15 cellular contexts compared by ENCODE assay signal in the genomic region with DNA sequence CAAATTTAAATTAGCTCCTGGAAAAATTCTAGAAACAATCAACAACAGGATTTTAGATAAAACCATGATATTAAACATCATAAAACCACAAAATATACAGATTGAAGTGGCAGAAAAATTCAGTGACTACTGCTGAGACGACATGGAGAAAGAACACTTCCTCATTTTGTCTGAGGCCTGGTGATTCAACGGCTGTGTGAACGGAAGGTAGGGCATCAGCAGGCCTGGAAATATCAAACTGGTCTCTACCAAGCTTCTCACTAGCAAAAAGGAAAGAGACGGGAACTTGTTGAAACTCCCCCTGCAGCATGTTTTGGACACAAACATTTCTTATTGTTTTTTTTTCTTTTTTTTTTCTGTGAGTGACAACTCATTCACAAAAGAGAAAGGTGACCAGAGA. TPM values are rescaled to one million over a fixed set of nuclear protein-coding genes. Genes with fewer than 3 reads are reported as not detected.
A peak's percentile ranks its signal among the peaks of the same experiment; 100 is the strongest.
DNase-seq lines count a peak whose midpoint lies in the region; ATAC-seq, FAIRE-seq and TF ChIP-seq lines count a peak whose summit lies in the region.
"Had no signal": no experiment of that assay in that cellular context is flagged by ENCODE, and none has a peak within 500 bp of the region (broad histone marks: within the 10 kb centered on the region; RNA-seq: fewer than 3 reads in every experiment).

No MANE protein-coding gene starts in this region.

- in situ Hi-C loops in G401 (cut with HindIII; ENCODE audit: low sequenced_read_pairs), result no loop called here
- in situ Hi-C loops in HepG2 (cut with HindIII; ENCODE audit: extremely low pct_ligation_motif_present, low pct_unique_long_range_greater_than_20kb), result no loop called here

- CTCF ChIA-PET in HepG2 (lab: Yijun Ruan, JAX; ENCODE audit: low intra/inter-chr PET ratio, low total read pairs), result no interaction called here

- peak overlapping the region; percentile 13 to 79 (median 39); a peak in 14 of 22 replicates for H3K4me2 ChIP-seq in BLaER1 treated with 17β-estradiol and CSF1 and Interleukin-3, amounts not matched to agents 10 nM and 100 nM
- H3K4me2 ChIP-seq in SU-DHL-6 (ENCODE audit: low read depth, low read length, poor library complexity, severe bottlenecking) (no peak overlapping the region), HepG2 (ENCODE audit: low read depth, low read length) (no peak overlapping the region)

- no peaks in the 10 kb centered on the region for H3K9me3 ChIP-seq in BLaER1 treated with 17β-estradiol and CSF1 and Interleukin-3, amounts not matched to agents 10 nM and 100 nM (replicated peaks in 1 of 11)
- H3K9me3 ChIP-seq in SU-DHL-6 (ENCODE audit: insufficient read depth, low read length) (no peaks in the 10 kb centered on the region), HepG2 (ENCODE audit: low read length) (no peaks in the 10 kb centered on the region)
- H3K9me3 ChIP-seq: MG63 had no signal

- BruUV-seq in HepG2 (replicated peaks; lab: Mats Ljungman, UMichigan), result no TSS peak

- no peaks in the 10 kb centered on the region for H3K79me2 ChIP-seq in SU-DHL-6 (ENCODE audit: insufficient read depth, low read length)
- H3K79me2 ChIP-seq in HepG2 (ENCODE audit: insufficient read depth, low read length), result no peaks in the 10 kb centered on the region

- H3F3A ChIP-seq in SU-DHL-6 (ENCODE audit: insufficient read depth), result no peaks in the 10 kb centered on the region

- H3K27ac ChIP-seq in BLaER1 treated with 17β-estradiol and CSF1 and Interleukin-3, amounts not matched to agents 10 nM and 100 nM, result no peak overlapping the region
- H3K27ac ChIP-seq in SU-DHL-6 (ENCODE audit: low read depth, low read length) (no peak overlapping the region), HepG2 (ENCODE audit: extremely low read length, insufficient read depth, low read length) (no peak overlapping the region)
- H3K27ac ChIP-seq: brain microvascular endothelial cell, epithelial cell of prostate had no signal

- H3K4me3 Mint-ChIP-seq in activated T-cell treated with anti-CD3 and anti-CD28 coated beads, Interleukin-2, amount 50 U/mL, for 4 hours, result no peak overlapping the region
- H3K4me3 Mint-ChIP-seq: natural killer cell had no signal

- H2AFZ ChIP-seq in SU-DHL-6 (ENCODE audit: low read depth, low read length, severe bottlenecking) (peak overlapping the region; percentile 25), HepG2 (ENCODE audit: low read length) (no peak overlapping the region)

- H3K9me2 ChIP-seq in SU-DHL-6 (replicated peaks; ENCODE audit: insufficient read depth, low read length), result no peaks in the 10 kb centered on the region

- TF ChIP-seq CTCF in SU-DHL-6 (IDR thresholded peaks at IDR 0.05; ENCODE audit: insufficient read depth, low read length, poor library complexity, severe bottlenecking), result no peak
- TF ChIP-seq CTCF in HepG2 (CRISPR knock-in tag; IDR thresholded peaks at IDR 0.05), result no peak

- no peaks in the 10 kb centered on the region for H3K9me3 Mint-ChIP-seq in activated T-cell treated with anti-CD3 and anti-CD28 coated beads, Interleukin-2, amount 50 U/mL, for 4 hours
- H3K9me3 Mint-ChIP-seq: natural killer cell had no signal

- H3K4me3 ChIP-seq in BLaER1 treated with 17β-estradiol and CSF1 and Interleukin-3, amounts not matched to agents 10 nM and 100 nM, result no peak overlapping the region
- no peak overlapping the region for H3K4me3 ChIP-seq in SU-DHL-6 (ENCODE audit: insufficient read depth, low read length, poor library complexity, severe bottlenecking)
- no peak overlapping the region for H3K4me3 ChIP-seq in HepG2 (replicated peaks in 1 of 3; ENCODE audit: insufficient read depth in 1 of 3, low read depth in 2 of 3, low read length in 3 of 3)
- H3K4me3 ChIP-seq: MG63 had no signal

- intact Hi-C loops in HepG2 (cut with micrococcal nuclease; ENCODE audit: unreplicated experiment), result no loop called here

- ATAC-seq in GM19467 (IDR thresholded peaks at IDR 0.05; ENCODE audit: unreplicated experiment) (peak; percentile 75), HG03139 (IDR thresholded peaks at IDR 0.05; ENCODE audit: unreplicated experiment) (peak; percentile 83), HepG2 (no peak)
- ATAC-seq in activated T-cell treated with anti-CD3 and anti-CD28 coated beads, Interleukin-2, amount 50 U/mL, for 4 hours, result no peak
- ATAC-seq: natural killer cell; stimulated activated naive CD8-positive, alpha-beta T cell treated with anti-CD3 and anti-CD28 coated beads, Interleukin-15, Interleukin-2, amounts not matched to agents 100 U/mL and 50 U/mL, for 24 hours had no signal

- POLR2A ChIA-PET in HepG2 (lab: Yijun Ruan, JAX), result no interaction called here

- no peak for TF ChIP-seq RAD21 in HepG2 (CRISPR knock-in tag; IDR thresholded peaks at IDR 0.05)

- H3K36me3 ChIP-seq in BLaER1 treated with 17β-estradiol and CSF1 and Interleukin-3, amounts not matched to agents 10 nM and 100 nM, result no peaks in the 10 kb centered on the region
- no peaks in the 10 kb centered on the region for H3K36me3 ChIP-seq in SU-DHL-6 (ENCODE audit: low read length)
- H3K36me3 ChIP-seq in HepG2 (replicated peaks in 1 of 2; ENCODE audit: control insufficient read depth in 1 of 2, insufficient read depth in 2 of 2, low read length in 2 of 2), result no peaks in the 10 kb centered on the region
- H3K36me3 ChIP-seq: brain microvascular endothelial cell, MG63 had no signal

- H3K27me3 Mint-ChIP-seq in activated T-cell treated with anti-CD3 and anti-CD28 coated beads, Interleukin-2, amount 50 U/mL, for 4 hours (ENCODE audit: low read depth), result no peaks in the 10 kb centered on the region

- no peaks in the 10 kb centered on the region for H4K20me1 ChIP-seq in BLaER1 treated with 17β-estradiol and CSF1 and Interleukin-3, amounts not matched to agents 10 nM and 100 nM
- no peaks in the 10 kb centered on the region for H4K20me1 ChIP-seq in SU-DHL-6 (ENCODE audit: low read depth, low read length)
- H4K20me1 ChIP-seq in HepG2 (ENCODE audit: insufficient read depth, low read length), result no peaks in the 10 kb centered on the region

- WGBS in HepG2 (ENCODE audit: low lambda C conversion rate), result 7% methylated on average over 4 of the region's 4 CpGs

- H3K9ac ChIP-seq in BLaER1 treated with 17β-estradiol and CSF1 and Interleukin-3, amounts not matched to agents 10 nM and 100 nM, result no peak overlapping the region
- H3K9ac ChIP-seq in SU-DHL-6 (ENCODE audit: low read length) (no peak overlapping the region), HepG2 (ENCODE audit: insufficient read depth, low read depth, low read length) (no peak overlapping the region)

- DNase-seq in G401 (ENCODE audit: low spot score) (no peak), occipital lobe (lab: John Stamatoyannopoulos, UW) (no peak), HepG2 (ENCODE audit: low spot score) (no peak)
- no peak for DNase-seq in activated T-cell treated with anti-CD3 and anti-CD28 coated beads, Interleukin-2, amount 50 U/mL, for 4 hours
- DNase-seq: activated CD8-positive, alpha-beta memory T cell treated with anti-CD3 and anti-CD28 coated beads, Interleukin-2, amount 50 U/mL, for 48 hours; brain microvascular endothelial cell; MG63; natural killer cell; NCI-H774; stimulated activated naive CD8-positive, alpha-beta T cell treated with anti-CD3 and anti-CD28 coated beads, Interleukin-15, Interleukin-2, amounts not matched to agents 100 U/mL and 50 U/mL, for 24 hours had no signal

- no peaks in the 10 kb centered on the region for H3K4me1 Mint-ChIP-seq in activated T-cell treated with anti-CD3 and anti-CD28 coated beads, Interleukin-2, amount 50 U/mL, for 4 hours (ENCODE audit: low read depth)

- H3K27me3 ChIP-seq in BLaER1 treated with 17β-estradiol and CSF1 and Interleukin-3, amounts not matched to agents 10 nM and 100 nM, result no peaks in the 10 kb centered on the region
- no peaks in the 10 kb centered on the region for H3K27me3 ChIP-seq in SU-DHL-6 (ENCODE audit: low read length)
- no peaks in the 10 kb centered on the region for H3K27me3 ChIP-seq in HepG2 (ENCODE audit: control insufficient read depth in 1 of 2, insufficient read depth in 2 of 2, low read length in 2 of 2)
- H3K27me3 ChIP-seq: brain microvascular endothelial cell, MG63 had no signal

- no peaks in the 10 kb centered on the region for H3K36me3 Mint-ChIP-seq in activated T-cell treated with anti-CD3 and anti-CD28 coated beads, Interleukin-2, amount 50 U/mL, for 4 hours (ENCODE audit: insufficient read depth)
- H3K36me3 Mint-ChIP-seq: natural killer cell had no signal

- FAIRE-seq in HepG2 (lab: Jason Lieb, UNC), result no peak

- no peak for TF ChIP-seq EP300 in HepG2 (IDR thresholded peaks at IDR 0.05; ENCODE audit: low read depth in 2 of 2, low read length in 2 of 2)
- no peak for TF ChIP-seq EP300 in HepG2 (CRISPR knock-in tag; IDR thresholded peaks at IDR 0.05; ENCODE audit: borderline replicate concordance)

- TF ChIP-seq POLR2A in HepG2 (IDR thresholded peaks at IDR 0.05; ENCODE audit: insufficient read depth in 1 of 2, low read depth in 2 of 2, low read length in 2 of 2), result no peak

- H3K4me1 ChIP-seq in BLaER1 treated with 17β-estradiol and CSF1 and Interleukin-3, amounts not matched to agents 10 nM and 100 nM, result peaks cover 6 to 16% (median 8%) of the 10 kb centered on the region in 10 experiments; a peak in 17 of 20 replicates
- no peaks in the 10 kb centered on the region for H3K4me1 ChIP-seq in HepG2 (ENCODE audit: insufficient read depth, low read length)

RNA-seq across cellular contexts. Expression of gene AHI1, which starts 58.0 kb away (rescaled TPM):
- total RNA-seq in G401 (2014; rRNA removed; shearing (Covaris generic)), result 8.6 and 9.9 TPM in 2 replicates
- total RNA-seq in occipital lobe (40.6 TPM), HepG2 (2016; rRNA removed; fragmentation: Illumina TruSeq; extraction: Trizol) (18.0 and 18.6 TPM in 2 replicates)
- 10 to 100 TPM; 25.3 to 35.5 (median 32.8) TPM for total RNA-seq in activated T-cell treated with anti-CD3 and anti-CD28 coated beads, Interleukin-2, amount 50 U/mL, for 4 hours
- total RNA-seq in HepG2 (2016; cell fraction: cytosol; rRNA removed; fragmentation: Illumina TruSeq; extraction: Trizol; ENCODE audit: low read depth), result 5.5 and 6.3 TPM in 2 replicates
- 16.8 and 18.8 TPM in 2 replicates for total RNA-seq in HepG2 (2016; cell fraction: insoluble cytoplasmic fraction; rRNA removed; fragmentation: Illumina TruSeq; extraction: Trizol)
- 5.9 and 9.1 TPM in 2 replicates for total RNA-seq in HepG2 (2016; cell fraction: membrane; rRNA removed; fragmentation: Illumina TruSeq; extraction: Trizol)
- 57.4 and 61.1 TPM in 2 replicates for total RNA-seq in HepG2 (2016; cell fraction: nucleus; rRNA removed; fragmentation: Illumina TruSeq; extraction: Trizol)
- polyA plus RNA-seq in HepG2 (2011; rRNA removed), result 4.0 and 7.2 TPM in 2 replicates
- polyA plus RNA-seq in HepG2 (2011; cell fraction: cytosol; rRNA removed), result 1.9 and 2.0 TPM in 2 replicates
- 7.2 and 7.6 TPM in 2 replicates for polyA plus RNA-seq in HepG2 (2011; cell fraction: nucleus; rRNA removed)
- 3.9 and 4.6 TPM in 2 replicates for polyA plus RNA-seq in HepG2 (2012)
- 0.74 and 0.96 TPM in 2 replicates for polyA plus RNA-seq in HepG2 (2016; cell fraction: cytosol; fragmentation: Illumina TruSeq; extraction: Trizol; ENCODE audit: low read depth)
- polyA plus RNA-seq in HepG2 (2016; cell fraction: insoluble cytoplasmic fraction; fragmentation: Illumina TruSeq; extraction: Trizol; ENCODE audit: low read depth), result 10.6 and 12.4 TPM in 2 replicates
- polyA plus RNA-seq in HepG2 (2016; cell fraction: membrane; fragmentation: Illumina TruSeq; extraction: Trizol; ENCODE audit: low read depth), result 2.4 and 2.6 TPM in 2 replicates
- 23.1 and 29.2 TPM in 2 replicates for polyA plus RNA-seq in HepG2 (2016; cell fraction: nucleus; fragmentation: Illumina TruSeq; extraction: Trizol; ENCODE audit: insufficient read depth, low read depth)
- 5.7 and 10.3 TPM in 2 replicates for polyA minus RNA-seq in HepG2 (2011; rRNA and poly(A)+ RNA removed; ENCODE audit: low replicate concordance)
- polyA minus RNA-seq in HepG2 (2011; cell fraction: cytosol; rRNA and poly(A)+ RNA removed), result 3.2 and 4.3 TPM in 2 replicates
- 71.8 and 82.2 TPM in 2 replicates for polyA minus RNA-seq in HepG2 (2011; cell fraction: nucleus; rRNA and poly(A)+ RNA removed)

Comparison
In these comparisons a context has a peak if more than half of its experiments do, and no peak if none do; other contexts are left out.
1. H3K4me2 ChIP-seq: peak in BLaER1 treated with 17β-estradiol and CSF1 and Interleukin-3, amounts not matched to agents 10 nM and 100 nM (11 of 11); none in SU-DHL-6 (single experiment) and HepG2 (single experiment).
2. ATAC-seq: peak in GM19467 (single experiment) and HG03139 (single experiment); none in activated T-cell treated with anti-CD3 and anti-CD28 coated beads, Interleukin-2, amount 50 U/mL, for 4 hours (0 of 2) and HepG2 (single experiment).